1 cellular context compared by ENCODE assay signal in genomic region chr1:8027748-8028631, GRCh38.
A peak's percentile ranks its signal among the peaks of the same experiment; 100 is the strongest.
TF ChIP-seq lines count a peak whose summit lies in the region.

No MANE protein-coding gene starts in this region.

TF ChIP-seq in HEK293, 187 proteins besides CTCF, POLR2A, EP300 and RAD21 (continued from another document and continues in another):
- TF ChIP-seq PRDM2 (tag by site-specific recombination; IDR thresholded peaks at IDR 0.05; ENCODE audit: borderline replicate concordance) (no peak), ZBTB44 (tag by site-specific recombination; IDR thresholded peaks at IDR 0.05) (no peak), ZNF596 (tag by site-specific recombination; IDR thresholded peaks at IDR 0.05) (no peak), ZNF404 (tag by site-specific recombination; IDR thresholded peaks at IDR 0.05) (no peak), ZBTB48 (tag by site-specific recombination; IDR thresholded peaks at IDR 0.05) (no peak), SP2 (tag by site-specific recombination; IDR thresholded peaks at IDR 0.05) (no peak), ZNF114 (tag by site-specific recombination; IDR thresholded peaks at IDR 0.05) (no peak), ZNF248 (tag by site-specific recombination; IDR thresholded peaks at IDR 0.05) (no peak), ZNF510 (tag by site-specific recombination; IDR thresholded peaks at IDR 0.05; ENCODE audit: insufficient replicate concordance) (no peak), ZNF302 (tag by site-specific recombination; IDR thresholded peaks at IDR 0.05; ENCODE audit: low read depth) (no peak), SP7 (tag by site-specific recombination; IDR thresholded peaks at IDR 0.05) (peak; percentile 99), ZNF274 (IDR thresholded peaks at IDR 0.05; ENCODE audit: low read length) (no peak), ZNF274 (tag by site-specific recombination; IDR thresholded peaks at IDR 0.05; ENCODE audit: borderline replicate concordance) (no peak), PRDM1 (tag by site-specific recombination; IDR thresholded peaks at IDR 0.05) (peak; percentile 82), ZNF354C (tag by site-specific recombination; IDR thresholded peaks at IDR 0.05; ENCODE audit: borderline replicate concordance, low read depth) (no peak), ZNF704 (tag by site-specific recombination; IDR thresholded peaks at IDR 0.05) (no peak), ZNF335 (tag by site-specific recombination; conservative IDR thresholded peaks at IDR 0.05) (peak; percentile 64), ZNF23 (tag by site-specific recombination; IDR thresholded peaks at IDR 0.05; ENCODE audit: borderline replicate concordance) (no peak), ZNF621 (tag by site-specific recombination; IDR thresholded peaks at IDR 0.05) (no peak), KLF10 (tag by site-specific recombination; IDR thresholded peaks at IDR 0.05) (no peak), SCRT2 (tag by site-specific recombination; IDR thresholded peaks at IDR 0.05) (peak; percentile 44; the same call in 1 of the 2 replicates), ZSCAN4 (tag by site-specific recombination; IDR thresholded peaks at IDR 0.05) (no peak), ZBTB21 (tag by site-specific recombination; IDR thresholded peaks at IDR 0.05) (no peak), ZNF138 (tag by site-specific recombination; IDR thresholded peaks at IDR 0.05; ENCODE audit: borderline replicate concordance) (no peak), ZNF155 (tag by site-specific recombination; IDR thresholded peaks at IDR 0.05) (no peak), ZNF600 (tag by site-specific recombination; IDR thresholded peaks at IDR 0.05) (peak; percentile 63), ZNF19 (tag by site-specific recombination; IDR thresholded peaks at IDR 0.05; ENCODE audit: low read depth) (no peak), SCRT1 (tag by site-specific recombination; IDR thresholded peaks at IDR 0.05; ENCODE audit: borderline replicate concordance) (peak; percentile 54; the same call in 1 of the 2 replicates), ZNF624 (tag by site-specific recombination; IDR thresholded peaks at IDR 0.05) (no peak), ZNF549 (tag by site-specific recombination; IDR thresholded peaks at IDR 0.05) (no peak), TCF7L2 (IDR thresholded peaks at IDR 0.05; ENCODE audit: borderline replicate concordance, low read depth, low read length) (no peak), ZNF664 (tag by site-specific recombination; IDR thresholded peaks at IDR 0.05) (no peak), ZNF280C (tag by site-specific recombination; IDR thresholded peaks at IDR 0.05) (no peak), ZBTB26 (tag by site-specific recombination; optimal IDR thresholded peaks at IDR 0.05) (no peak), ZNF184 (tag by site-specific recombination; IDR thresholded peaks at IDR 0.05) (peak; percentile 72; the same call in 1 of the 2 replicates)
- TF ChIP-seq, protein P1, sequence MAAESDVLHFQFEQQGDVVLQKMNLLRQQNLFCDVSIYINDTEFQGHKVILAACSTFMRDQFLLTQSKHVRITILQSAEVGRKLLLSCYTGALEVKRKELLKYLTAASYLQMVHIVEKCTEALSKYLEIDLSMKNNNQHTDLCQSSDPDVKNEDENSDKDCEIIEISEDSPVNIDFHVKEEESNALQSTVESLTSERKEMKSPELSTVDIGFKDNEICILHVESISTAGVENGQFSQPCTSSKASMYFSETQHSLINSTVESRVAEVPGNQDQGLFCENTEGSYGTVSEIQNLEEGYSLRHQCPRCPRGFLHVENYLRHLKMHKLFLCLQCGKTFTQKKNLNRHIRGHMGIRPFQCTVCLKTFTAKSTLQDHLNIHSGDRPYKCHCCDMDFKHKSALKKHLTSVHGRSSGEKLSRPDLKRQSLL (tag by site-specific recombination; IDR thresholded peaks at IDR 0.05) = no peak
- TF ChIP-seq, protein P2, sequence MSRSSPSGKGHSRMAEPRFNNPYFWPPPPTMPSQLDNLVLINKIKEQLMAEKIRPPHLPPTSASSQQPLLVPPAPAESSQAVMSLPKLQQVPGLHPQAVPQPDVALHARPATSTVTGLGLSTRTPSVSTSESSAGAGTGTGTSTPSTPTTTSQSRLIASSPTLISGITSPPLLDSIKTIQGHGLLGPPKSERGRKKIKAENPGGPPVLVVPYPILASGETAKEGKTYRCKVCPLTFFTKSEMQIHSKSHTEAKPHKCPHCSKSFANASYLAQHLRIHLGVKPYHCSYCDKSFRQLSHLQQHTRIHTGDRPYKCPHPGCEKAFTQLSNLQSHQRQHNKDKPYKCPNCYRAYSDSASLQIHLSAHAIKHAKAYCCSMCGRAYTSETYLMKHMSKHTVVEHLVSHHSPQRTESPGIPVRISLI (tag by site-specific recombination; IDR thresholded peaks at IDR 0.05) = peak; percentile 64
- TF ChIP-seq, protein P3, sequence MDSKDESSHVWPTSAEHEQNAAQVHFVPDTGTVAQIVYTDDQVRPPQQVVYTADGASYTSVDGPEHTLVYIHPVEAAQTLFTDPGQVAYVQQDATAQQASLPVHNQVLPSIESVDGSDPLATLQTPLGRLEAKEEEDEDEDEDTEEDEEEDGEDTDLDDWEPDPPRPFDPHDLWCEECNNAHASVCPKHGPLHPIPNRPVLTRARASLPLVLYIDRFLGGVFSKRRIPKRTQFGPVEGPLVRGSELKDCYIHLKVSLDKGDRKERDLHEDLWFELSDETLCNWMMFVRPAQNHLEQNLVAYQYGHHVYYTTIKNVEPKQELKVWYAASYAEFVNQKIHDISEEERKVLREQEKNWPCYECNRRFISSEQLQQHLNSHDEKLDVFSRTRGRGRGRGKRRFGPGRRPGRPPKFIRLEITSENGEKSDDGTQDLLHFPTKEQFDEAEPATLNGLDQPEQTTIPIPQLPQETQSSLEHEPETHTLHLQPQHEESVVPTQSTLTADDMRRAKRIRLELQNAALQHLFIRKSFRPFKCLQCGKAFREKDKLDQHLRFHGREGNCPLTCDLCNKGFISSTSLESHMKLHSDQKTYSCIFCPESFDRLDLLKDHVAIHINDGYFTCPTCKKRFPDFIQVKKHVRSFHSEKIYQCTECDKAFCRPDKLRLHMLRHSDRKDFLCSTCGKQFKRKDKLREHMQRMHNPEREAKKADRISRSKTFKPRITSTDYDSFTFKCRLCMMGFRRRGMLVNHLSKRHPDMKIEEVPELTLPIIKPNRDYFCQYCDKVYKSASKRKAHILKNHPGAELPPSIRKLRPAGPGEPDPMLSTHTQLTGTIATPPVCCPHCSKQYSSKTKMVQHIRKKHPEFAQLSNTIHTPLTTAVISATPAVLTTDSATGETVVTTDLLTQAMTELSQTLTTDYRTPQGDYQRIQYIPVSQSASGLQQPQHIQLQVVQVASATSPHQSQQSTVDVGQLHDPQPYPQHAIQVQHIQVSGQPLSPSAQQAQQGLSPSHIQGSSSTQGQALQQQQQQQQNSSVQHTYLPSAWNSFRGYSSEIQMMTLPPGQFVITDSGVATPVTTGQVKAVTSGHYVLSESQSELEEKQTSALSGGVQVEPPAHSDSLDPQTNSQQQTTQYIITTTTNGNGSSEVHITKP (tag by site-specific recombination; IDR thresholded peaks at IDR 0.05) = no peak; the same call in 1 of the 2 replicates
- TF ChIP-seq, protein P4, sequence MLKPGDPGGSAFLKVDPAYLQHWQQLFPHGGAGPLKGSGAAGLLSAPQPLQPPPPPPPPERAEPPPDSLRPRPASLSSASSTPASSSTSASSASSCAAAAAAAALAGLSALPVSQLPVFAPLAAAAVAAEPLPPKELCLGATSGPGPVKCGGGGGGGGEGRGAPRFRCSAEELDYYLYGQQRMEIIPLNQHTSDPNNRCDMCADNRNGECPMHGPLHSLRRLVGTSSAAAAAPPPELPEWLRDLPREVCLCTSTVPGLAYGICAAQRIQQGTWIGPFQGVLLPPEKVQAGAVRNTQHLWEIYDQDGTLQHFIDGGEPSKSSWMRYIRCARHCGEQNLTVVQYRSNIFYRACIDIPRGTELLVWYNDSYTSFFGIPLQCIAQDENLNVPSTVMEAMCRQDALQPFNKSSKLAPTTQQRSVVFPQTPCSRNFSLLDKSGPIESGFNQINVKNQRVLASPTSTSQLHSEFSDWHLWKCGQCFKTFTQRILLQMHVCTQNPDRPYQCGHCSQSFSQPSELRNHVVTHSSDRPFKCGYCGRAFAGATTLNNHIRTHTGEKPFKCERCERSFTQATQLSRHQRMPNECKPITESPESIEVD (tag by site-specific recombination; IDR thresholded peaks at IDR 0.05) = peak; percentile 81
